In genomic region chr4:78907638-78908037, GRCh38 we compare ENCODE assay signal across 32 cellular contexts.
"Had no signal": no experiment of that assay in that cellular context is flagged by ENCODE, and none has a peak within 500 bp of the region (broad histone marks: within the 10 kb centered on the region; RNA-seq: fewer than 3 reads in every experiment).

No MANE protein-coding gene starts in this region.

- H3K9ac ChIP-seq: parathyroid adenoma had no signal

- H3K36me3 ChIP-seq: ovary had no signal

- H3K9me3 ChIP-seq: neutrophil, ovary, psoas muscle, right lobe of liver, sigmoid colon, spleen, suprapubic skin, testis, tibial artery, transverse colon, vagina had no signal

- H3K79me2 ChIP-seq: parathyroid adenoma had no signal

- H3K9me3 Mint-ChIP-seq: naive thymus-derived CD8-positive, alpha-beta T cell; natural killer cell treated with Interleukin-12 subunit alpha and Interleukin-12 subunit beta and Interleukin-15 and Interleukin-18, amount 100 ng/mL, for 72 hours; nephron progenitor cell; neural crest cell; stimulated activated memory B cell treated with anti-CD40 and anti-IgM and Interleukin-4, amounts not matched to agents 10 μg/mL and 1 μg/mL and 100 μg/mL, for 72 hours; stimulated activated naive CD8-positive, alpha-beta T cell treated with anti-CD3 and anti-CD28 coated beads, Interleukin-15, amount 100 ng/mL, for 72 hours; type B pancreatic cell had no signal

- H3K27ac ChIP-seq: neutrophil, ovary, parathyroid adenoma, psoas muscle, right lobe of liver, sigmoid colon, spleen, suprapubic skin, testis, tibial artery, transverse colon, vagina had no signal

- H3K4me2 ChIP-seq: smooth muscle cell had no signal

- FAIRE-seq: urothelium cell line had no signal

- DNase-seq: naive thymus-derived CD8-positive, alpha-beta T cell; nephron progenitor cell; nucleus accumbens; ovary; psoas muscle; right cardiac atrium; right lobe of liver; sigmoid colon; spleen; stimulated activated CD4-positive, alpha-beta T cell treated with anti-CD3 and anti-CD28 coated beads, Interleukin-12 subunit alpha, Interleukin-12 subunit beta, amount 100 ng/mL, for 4 hours; stimulated activated CD4-positive, alpha-beta T cell treated with anti-CD3 and anti-CD28 coated beads, Interleukin-1b, Interleukin-23, amount 100 ng/mL, for 48 hours; stimulated activated CD4-positive, alpha-beta T cell treated with anti-CD3 and anti-CD28 coated beads, Interleukin-4, amount 100 ng/mL, for 1 hour; stimulated activated CD4-positive, alpha-beta T cell treated with anti-CD3 and anti-CD28 coated beads, Interleukin-4, amount 100 ng/mL, for 4 hours; stimulated activated CD8-positive, alpha-beta memory T cell treated with anti-CD3 and anti-CD28 coated beads, Interleukin-4, amount 100 ng/mL, for 48 hours; stimulated activated naive CD4-positive, alpha-beta T cell; stimulated activated naive CD8-positive, alpha-beta T cell treated with anti-CD3 and anti-CD28 coated beads, Interleukin-15, amount 100 ng/mL, for 72 hours; stimulated activated naive CD8-positive, alpha-beta T cell treated with anti-CD3 and anti-CD28 coated beads, Interleukin-15, Interleukin-2, amounts not matched to agents 100 U/mL and 50 U/mL, for 24 hours; substantia nigra; testis; tibial artery; transverse colon had no signal

- H3K27me3 ChIP-seq: neutrophil, ovary, right lobe of liver, sigmoid colon, spleen, suprapubic skin, testis, tibial artery, transverse colon, vagina had no signal

- H3K4me3 ChIP-seq: ovary, psoas muscle, right lobe of liver, sigmoid colon, smooth muscle cell, spleen, suprapubic skin, testis, tibial artery, transverse colon, vagina had no signal

- ATAC-seq: naive thymus-derived CD8-positive, alpha-beta T cell; natural killer cell treated with Interleukin-12 subunit alpha and Interleukin-12 subunit beta and Interleukin-15 and Interleukin-18, amount 100 ng/mL, for 72 hours; psoas muscle; right cardiac atrium; right lobe of liver; stimulated activated memory B cell treated with anti-CD40 and anti-IgM and Interleukin-4, amounts not matched to agents 10 μg/mL and 1 μg/mL and 100 μg/mL, for 72 hours; stimulated activated naive CD8-positive, alpha-beta T cell treated with anti-CD3 and anti-CD28 coated beads, Interleukin-15, amount 100 ng/mL, for 72 hours; stimulated activated naive CD8-positive, alpha-beta T cell treated with anti-CD3 and anti-CD28 coated beads, Interleukin-15, Interleukin-2, amounts not matched to agents 100 U/mL and 50 U/mL, for 24 hours had no signal

- H3K27me3 Mint-ChIP-seq: naive thymus-derived CD8-positive, alpha-beta T cell; natural killer cell treated with Interleukin-12 subunit alpha and Interleukin-12 subunit beta and Interleukin-15 and Interleukin-18, amount 100 ng/mL, for 72 hours; progenitor cell of endocrine pancreas; stimulated activated memory B cell treated with anti-CD40 and anti-IgM and Interleukin-4, amounts not matched to agents 10 μg/mL and 1 μg/mL and 100 μg/mL, for 72 hours; stimulated activated naive CD8-positive, alpha-beta T cell treated with anti-CD3 and anti-CD28 coated beads, Interleukin-15, amount 100 ng/mL, for 72 hours; type B pancreatic cell had no signal

- H3K4me1 ChIP-seq: parathyroid adenoma, right lobe of liver, sigmoid colon, spleen, suprapubic skin, testis, tibial artery, vagina had no signal

- H3K27ac Mint-ChIP-seq: natural killer cell treated with Interleukin-12 subunit alpha and Interleukin-12 subunit beta and Interleukin-15 and Interleukin-18, amount 100 ng/mL, for 72 hours; nephron progenitor cell; progenitor cell of endocrine pancreas; stimulated activated memory B cell treated with anti-CD40 and anti-IgM and Interleukin-4, amounts not matched to agents 10 μg/mL and 1 μg/mL and 100 μg/mL, for 72 hours; stimulated activated naive CD8-positive, alpha-beta T cell treated with anti-CD3 and anti-CD28 coated beads, Interleukin-15, amount 100 ng/mL, for 72 hours; type B pancreatic cell had no signal

- H2AFZ ChIP-seq: parathyroid adenoma had no signal

- H3K4me3 Mint-ChIP-seq: naive thymus-derived CD8-positive, alpha-beta T cell; natural killer cell treated with Interleukin-12 subunit alpha and Interleukin-12 subunit beta and Interleukin-15 and Interleukin-18, amount 100 ng/mL, for 72 hours; nephron progenitor cell; neural crest cell; stimulated activated memory B cell treated with anti-CD40 and anti-IgM and Interleukin-4, amounts not matched to agents 10 μg/mL and 1 μg/mL and 100 μg/mL, for 72 hours; stimulated activated naive CD8-positive, alpha-beta T cell treated with anti-CD3 and anti-CD28 coated beads, Interleukin-15, amount 100 ng/mL, for 72 hours; type B pancreatic cell had no signal

- H3K4me1 Mint-ChIP-seq: naive thymus-derived CD8-positive, alpha-beta T cell; nephron progenitor cell; neural crest cell; stimulated activated memory B cell treated with anti-CD40 and anti-IgM and Interleukin-4, amounts not matched to agents 10 μg/mL and 1 μg/mL and 100 μg/mL, for 72 hours; stimulated activated naive CD8-positive, alpha-beta T cell treated with anti-CD3 and anti-CD28 coated beads, Interleukin-15, amount 100 ng/mL, for 72 hours had no signal
